ENCODE assay signal across 1 cellular context in the genomic region with DNA sequence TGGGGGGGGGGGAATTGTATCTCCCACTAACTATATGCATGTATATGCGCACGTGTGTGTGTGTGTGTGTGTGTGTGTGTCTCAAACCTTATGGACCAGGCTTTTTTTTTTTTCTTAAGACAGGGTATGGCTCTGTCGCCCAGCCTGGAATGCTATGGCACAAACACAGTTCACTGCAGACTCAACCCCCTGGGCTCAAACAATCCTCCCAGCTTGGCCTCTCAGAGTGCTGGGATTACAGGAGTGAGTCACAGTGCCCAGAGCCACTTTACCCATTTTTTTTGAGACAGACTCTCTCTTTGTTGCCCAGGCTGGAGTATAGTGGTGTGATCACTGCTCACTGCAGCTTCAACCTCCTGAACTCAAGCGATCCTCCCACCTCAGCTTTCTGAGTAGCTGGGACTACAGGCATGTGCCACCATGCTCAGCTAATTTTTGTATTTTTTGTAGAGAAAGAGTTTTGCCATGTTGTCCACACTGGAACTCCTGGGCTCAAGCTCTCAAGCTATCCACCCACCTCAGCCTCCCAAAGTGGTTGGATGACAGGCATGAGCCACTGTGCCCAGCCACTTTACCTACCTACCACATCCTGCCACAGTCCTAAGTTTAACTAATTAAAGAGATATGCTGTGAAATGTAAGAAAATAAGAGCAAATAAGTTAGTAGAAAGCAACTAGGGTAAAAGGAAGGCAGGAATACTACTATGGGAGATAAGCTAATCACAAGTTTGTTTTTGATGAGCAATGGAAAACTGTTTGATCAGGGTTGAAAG.
TF ChIP-seq lines count a peak whose summit lies in the region.

No MANE protein-coding gene starts in this region.

TF ChIP-seq in HEK293, 187 proteins besides CTCF, POLR2A, EP300 and RAD21 (continued from another document):
- TF ChIP-seq, protein P1, sequence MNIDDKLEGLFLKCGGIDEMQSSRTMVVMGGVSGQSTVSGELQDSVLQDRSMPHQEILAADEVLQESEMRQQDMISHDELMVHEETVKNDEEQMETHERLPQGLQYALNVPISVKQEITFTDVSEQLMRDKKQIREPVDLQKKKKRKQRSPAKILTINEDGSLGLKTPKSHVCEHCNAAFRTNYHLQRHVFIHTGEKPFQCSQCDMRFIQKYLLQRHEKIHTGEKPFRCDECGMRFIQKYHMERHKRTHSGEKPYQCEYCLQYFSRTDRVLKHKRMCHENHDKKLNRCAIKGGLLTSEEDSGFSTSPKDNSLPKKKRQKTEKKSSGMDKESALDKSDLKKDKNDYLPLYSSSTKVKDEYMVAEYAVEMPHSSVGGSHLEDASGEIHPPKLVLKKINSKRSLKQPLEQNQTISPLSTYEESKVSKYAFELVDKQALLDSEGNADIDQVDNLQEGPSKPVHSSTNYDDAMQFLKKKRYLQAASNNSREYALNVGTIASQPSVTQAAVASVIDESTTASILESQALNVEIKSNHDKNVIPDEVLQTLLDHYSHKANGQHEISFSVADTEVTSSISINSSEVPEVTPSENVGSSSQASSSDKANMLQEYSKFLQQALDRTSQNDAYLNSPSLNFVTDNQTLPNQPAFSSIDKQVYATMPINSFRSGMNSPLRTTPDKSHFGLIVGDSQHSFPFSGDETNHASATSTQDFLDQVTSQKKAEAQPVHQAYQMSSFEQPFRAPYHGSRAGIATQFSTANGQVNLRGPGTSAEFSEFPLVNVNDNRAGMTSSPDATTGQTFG (tag by site-specific recombination; IDR thresholded peaks at IDR 0.05; ENCODE audit: borderline replicate concordance) = no peak
- no peak for TF ChIP-seq ZNF792 (tag by site-specific recombination; IDR thresholded peaks at IDR 0.05)
- no peak for TF ChIP-seq KLF16 (tag by site-specific recombination; IDR thresholded peaks at IDR 0.05)
- TF ChIP-seq, protein P2, sequence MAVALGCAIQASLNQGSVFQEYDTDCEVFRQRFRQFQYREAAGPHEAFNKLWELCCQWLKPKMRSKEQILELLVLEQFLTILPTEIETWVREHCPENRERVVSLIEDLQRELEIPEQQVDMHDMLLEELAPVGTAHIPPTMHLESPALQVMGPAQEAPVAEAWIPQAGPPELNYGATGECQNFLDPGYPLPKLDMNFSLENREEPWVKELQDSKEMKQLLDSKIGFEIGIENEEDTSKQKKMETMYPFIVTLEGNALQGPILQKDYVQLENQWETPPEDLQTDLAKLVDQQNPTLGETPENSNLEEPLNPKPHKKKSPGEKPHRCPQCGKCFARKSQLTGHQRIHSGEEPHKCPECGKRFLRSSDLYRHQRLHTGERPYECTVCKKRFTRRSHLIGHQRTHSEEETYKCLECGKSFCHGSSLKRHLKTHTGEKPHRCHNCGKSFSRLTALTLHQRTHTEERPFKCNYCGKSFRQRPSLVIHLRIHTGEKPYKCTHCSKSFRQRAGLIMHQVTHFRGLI (tag by site-specific recombination; IDR thresholded peaks at IDR 0.05) = no peak
- TF ChIP-seq KLF8 (tag by site-specific recombination; IDR thresholded peaks at IDR 0.05) = no peak
- TF ChIP-seq, protein P3, sequence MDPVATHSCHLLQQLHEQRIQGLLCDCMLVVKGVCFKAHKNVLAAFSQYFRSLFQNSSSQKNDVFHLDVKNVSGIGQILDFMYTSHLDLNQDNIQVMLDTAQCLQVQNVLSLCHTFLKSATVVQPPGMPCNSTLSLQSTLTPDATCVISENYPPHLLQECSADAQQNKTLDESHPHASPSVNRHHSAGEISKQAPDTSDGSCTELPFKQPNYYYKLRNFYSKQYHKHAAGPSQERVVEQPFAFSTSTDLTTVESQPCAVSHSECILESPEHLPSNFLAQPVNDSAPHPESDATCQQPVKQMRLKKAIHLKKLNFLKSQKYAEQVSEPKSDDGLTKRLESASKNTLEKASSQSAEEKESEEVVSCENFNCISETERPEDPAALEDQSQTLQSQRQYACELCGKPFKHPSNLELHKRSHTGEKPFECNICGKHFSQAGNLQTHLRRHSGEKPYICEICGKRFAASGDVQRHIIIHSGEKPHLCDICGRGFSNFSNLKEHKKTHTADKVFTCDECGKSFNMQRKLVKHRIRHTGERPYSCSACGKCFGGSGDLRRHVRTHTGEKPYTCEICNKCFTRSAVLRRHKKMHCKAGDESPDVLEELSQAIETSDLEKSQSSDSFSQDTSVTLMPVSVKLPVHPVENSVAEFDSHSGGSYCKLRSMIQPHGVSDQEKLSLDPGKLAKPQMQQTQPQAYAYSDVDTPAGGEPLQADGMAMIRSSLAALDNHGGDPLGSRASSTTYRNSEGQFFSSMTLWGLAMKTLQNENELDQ (tag by site-specific recombination; IDR thresholded peaks at IDR 0.05; ENCODE audit: low read depth) = no peak
- no peak for TF ChIP-seq BCL11A (tag by site-specific recombination; IDR thresholded peaks at IDR 0.05; ENCODE audit: low read depth)
- no peak for TF ChIP-seq YY1 (tag by site-specific recombination; IDR thresholded peaks at IDR 0.05)
- TF ChIP-seq SALL2 (tag by site-specific recombination; IDR thresholded peaks at IDR 0.05; ENCODE audit: borderline replicate concordance) = no peak
- no peak for TF ChIP-seq ZNF510 (tag by site-specific recombination; IDR thresholded peaks at IDR 0.05; ENCODE audit: insufficient replicate concordance)
- no peak for TF ChIP-seq ZNF571 (tag by site-specific recombination; IDR thresholded peaks at IDR 0.05)
- peak; percentile 77 for TF ChIP-seq ZNF600 (tag by site-specific recombination; IDR thresholded peaks at IDR 0.05)
